ENCODE assay signal across 8 cellular contexts in the genomic region with DNA sequence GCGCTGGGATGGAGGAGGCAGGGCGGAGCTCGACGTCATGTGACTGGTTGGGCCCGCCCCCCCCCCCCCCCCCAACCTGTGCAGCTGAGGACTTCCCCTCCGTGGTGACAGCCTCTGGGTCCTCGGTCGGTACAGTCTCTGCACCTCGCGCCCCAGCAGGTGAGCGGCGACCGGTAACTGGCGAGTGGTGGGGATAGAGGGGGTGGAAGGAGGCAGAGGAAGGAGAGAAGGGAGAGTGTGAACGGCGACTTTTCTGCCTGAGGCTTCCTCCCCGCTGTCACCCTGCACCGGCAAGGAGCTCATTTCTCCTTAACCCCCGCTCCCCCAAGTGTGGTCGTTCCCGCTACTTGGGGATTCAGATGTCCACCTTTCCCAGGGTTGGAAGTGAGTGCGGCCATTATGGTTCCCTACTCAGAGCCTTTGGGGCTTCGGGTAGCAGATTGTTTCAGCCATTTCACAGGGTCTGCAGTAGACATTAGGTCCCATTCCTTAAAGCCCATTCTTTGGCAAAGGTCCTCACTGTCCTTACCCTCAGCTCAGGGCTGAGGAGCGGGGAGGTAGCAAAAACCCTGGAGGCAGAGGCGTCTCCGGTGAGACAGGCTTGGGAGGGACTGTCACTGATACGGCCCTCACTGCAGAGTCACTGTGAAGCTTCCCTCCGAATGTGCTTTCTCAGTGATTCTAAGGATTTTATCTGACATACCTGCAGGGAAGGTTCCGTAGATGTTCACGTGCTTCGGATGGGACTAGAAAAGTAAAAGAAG. TPM values are rescaled to one million over a fixed set of nuclear protein-coding genes. Genes with fewer than 3 reads are reported as not detected.
DNase-seq lines count a peak whose midpoint lies in the region; ATAC-seq and TF ChIP-seq lines count a peak whose summit lies in the region.

Gene ATP6V1A, plus strand, starts transcription at position 81 of the 764 bp plus-strand sequence. CDS start 31,719 bp downstream, outside the sequence.

- peak within 1 kb of the TSS; percentile 90 for H3K4me3 ChIP-seq in RWPE2 (ENCODE audit: severe bottlenecking)
- peak within 1 kb of the TSS; percentile 88 for H3K4me3 ChIP-seq in trophoblast cell (ENCODE audit: low read depth, low read length)
- peak within 1 kb of the TSS; percentile 65 to 95 (median 86) for H3K4me3 ChIP-seq in upper lobe of left lung

- peaks cover 9% of the 10 kb centered on the region for H3K9me3 Mint-ChIP-seq in glutamatergic neuron (ENCODE audit: unreplicated experiment)

- WGBS in trophoblast cell (ENCODE audit: extremely low coverage, insufficient coverage, insufficient read length) = no CpG with 5 or more reads among the region's 31 CpGs
- WGBS in upper lobe of left lung, 2 donors = 0 to 1% methylated on average over 27 to 31 of the region's 31 CpGs

- H3K14ac ChIP-seq in trophoblast cell (ENCODE audit: low read length) = peak within 1 kb of the TSS; percentile 94

- TF ChIP-seq CTCF in RWPE2 (IDR thresholded peaks at IDR 0.05; ENCODE audit: poor library complexity, severe bottlenecking) = no peak
- TF ChIP-seq CTCF in glutamatergic neuron (IDR thresholded peaks at IDR 0.05; ENCODE audit: partially characterized antibody, unreplicated experiment) = no peak
- TF ChIP-seq CTCF in upper lobe of left lung (IDR thresholded peaks at IDR 0.05) = no peak

- peak within 1 kb of the TSS; percentile 90 for H3K18ac ChIP-seq in trophoblast cell (ENCODE audit: low read length)

- peak within 1 kb of the TSS; percentile 98 for H4K8ac ChIP-seq in trophoblast cell (ENCODE audit: low read depth, low read length)

- peaks cover 17% of the 10 kb centered on the region for H3K79me1 ChIP-seq in trophoblast cell (ENCODE audit: low read length)

- peak within 1 kb of the TSS; percentile 65 for H4K12ac ChIP-seq in trophoblast cell (ENCODE audit: low read depth, low read length)

- H3K27ac ChIP-seq in RWPE2 (ENCODE audit: poor library complexity, severe bottlenecking) = peak within 1 kb of the TSS; percentile 88
- H3K27ac ChIP-seq in trophoblast cell (ENCODE audit: low read depth, low read length) = peak within 1 kb of the TSS; percentile 98
- peak within 1 kb of the TSS; percentile 95 to 99 (median 98) for H3K27ac ChIP-seq in upper lobe of left lung

- peak within 1 kb of the TSS; percentile 92 for H4K91ac ChIP-seq in trophoblast cell (ENCODE audit: low read depth, low read length)

- peaks cover 13% of the 10 kb centered on the region; the same call in 1 of the 2 replicates for H3K36me3 ChIP-seq in RWPE2 (ENCODE audit: low read depth)
- H3K36me3 ChIP-seq in trophoblast cell (ENCODE audit: control insufficient read depth in 1 of 2, insufficient read depth in 2 of 2, low read length in 2 of 2) = no peaks in the 10 kb centered on the region
- no peaks in the 10 kb centered on the region for H3K36me3 ChIP-seq in upper lobe of left lung

- no peaks in the 10 kb centered on the region for H3K9me3 ChIP-seq in RWPE2 (ENCODE audit: severe bottlenecking)
- H3K9me3 ChIP-seq in trophoblast cell (ENCODE audit: insufficient read depth, low read depth, low read length) = no peaks in the 10 kb centered on the region
- H3K9me3 ChIP-seq in upper lobe of left lung = no peaks in the 10 kb centered on the region

- H2AFZ ChIP-seq in trophoblast cell (ENCODE audit: insufficient read depth, low read length, poor library complexity) = peak within 1 kb of the TSS; percentile 92

- DNase-seq in Ammon's horn (ENCODE audit: low spot score) = peak; percentile 84
- DNase-seq in RWPE2 (ENCODE audit: low spot score) = peak; percentile 64
- DNase-seq in activated naive CD4-positive, alpha-beta T cell (lab: John Stamatoyannopoulos, UW) = peak; percentile 41 to 75 (median 59)
- peak; percentile 61 for DNase-seq in glutamatergic neuron
- DNase-seq in trophoblast cell = peak; percentile 22 to 61
- DNase-seq in upper lobe of left lung = peak; percentile 85 to 89

- H3K4me1 ChIP-seq in RWPE2 (ENCODE audit: insufficient read depth, poor library complexity, severe bottlenecking) (peaks cover 39% of the 10 kb centered on the region), trophoblast cell (ENCODE audit: control insufficient read depth in 1 of 2, insufficient read depth in 2 of 2, low read length in 2 of 2) (peaks cover 3% of the 10 kb centered on the region in 2 experiments), upper lobe of left lung (peaks cover 35 to 48% (median 45%) of the 10 kb centered on the region in 4 donors)

- peak within 1 kb of the TSS; percentile 94 for H3K9ac ChIP-seq in trophoblast cell (ENCODE audit: low read length)

- peaks cover 15% of the 10 kb centered on the region for H3K79me2 ChIP-seq in trophoblast cell (ENCODE audit: control insufficient read depth, insufficient read depth, low read length, poor library complexity)

- peak within 1 kb of the TSS; percentile 99 for H3K4me3 Mint-ChIP-seq in glutamatergic neuron (ENCODE audit: unreplicated experiment)

- TF ChIP-seq POLR2A in upper lobe of left lung (IDR thresholded peaks at IDR 0.05) = peak in 3 of 4 donors; percentile 18 to 73 (median 37)

- TF ChIP-seq EP300 in upper lobe of left lung (IDR thresholded peaks at IDR 0.05) = no peak

- H3K27me3 Mint-ChIP-seq in glutamatergic neuron (ENCODE audit: unreplicated experiment) = peaks cover 8% of the 10 kb centered on the region

- no peak within 1 kb of the TSS for H2BK12ac ChIP-seq in trophoblast cell (ENCODE audit: low read length)

- H3K27me3 ChIP-seq in RWPE2 (ENCODE audit: insufficient read depth, poor library complexity, severe bottlenecking) (no peaks in the 10 kb centered on the region), trophoblast cell (ENCODE audit: insufficient read depth, low read length) (no peaks in the 10 kb centered on the region), upper lobe of left lung (no peaks in the 10 kb centered on the region)

- peak within 1 kb of the TSS; percentile 71 for H3K4ac ChIP-seq in trophoblast cell (ENCODE audit: low read depth, low read length)

- H3K4me1 Mint-ChIP-seq in glutamatergic neuron (ENCODE audit: low read depth, unreplicated experiment) = peaks cover 3% of the 10 kb centered on the region

- peak within 1 kb of the TSS; percentile 99 for H3K27ac Mint-ChIP-seq in glutamatergic neuron (ENCODE audit: unreplicated experiment)

- ATAC-seq in GM18870 (IDR thresholded peaks at IDR 0.05; ENCODE audit: unreplicated experiment) = peak; percentile 28
- ATAC-seq in HG03135 (IDR thresholded peaks at IDR 0.05; ENCODE audit: unreplicated experiment) = peak; percentile 53
- ATAC-seq in RWPE2 (ENCODE audit: low read depth) = peak; percentile 20
- peak; percentile 80 to 91 for ATAC-seq in upper lobe of left lung (ENCODE audit: low FRiP score in 2 of 2)

- H3K36me3 Mint-ChIP-seq in glutamatergic neuron (ENCODE audit: unreplicated experiment) = no peaks in the 10 kb centered on the region

- peak within 1 kb of the TSS; percentile 84 for H3K4me2 ChIP-seq in trophoblast cell (ENCODE audit: low read length)

- peak within 1 kb of the TSS; percentile 70 for H2BK120ac ChIP-seq in trophoblast cell (ENCODE audit: insufficient read depth, low read length, poor library complexity)

- H2AK5ac ChIP-seq in trophoblast cell (ENCODE audit: low read length) = peak within 1 kb of the TSS; percentile 13

- H2BK5ac ChIP-seq in trophoblast cell (ENCODE audit: low read depth, low read length, poor library complexity) = peak within 1 kb of the TSS; percentile 92

- no peak within 1 kb of the TSS for H3K23ac ChIP-seq in trophoblast cell (ENCODE audit: low read length)

RNA-seq across cellular contexts. Expression of gene ATP6V1A, which starts in this region (rescaled TPM):
- 94.5 TPM for total RNA-seq in glutamatergic neuron (ENCODE audit: unreplicated experiment)
- polyA plus RNA-seq in trophoblast cell (2013) = 38.7 and 40.8 TPM in 2 replicates
- total RNA-seq in upper lobe of left lung = 10 to 100 TPM; 17.9 to 94.8 (median 66.6) TPM

Comparison
In these comparisons a context has a peak if more than half of its experiments do, and no peak if none do; other contexts are left out.
1. Peak in every context shown above with its lines: DNase-seq, ATAC-seq, H3K4me3 ChIP-seq and H3K27ac ChIP-seq.
2. ATAC-seq: peak in every context shown above with its lines; median percentile 86 in upper lobe of left lung; 53 in HG03135; 28 in GM18870; 20 in RWPE2.